ENCODE assay signal across 1 cellular context in the genomic region with DNA sequence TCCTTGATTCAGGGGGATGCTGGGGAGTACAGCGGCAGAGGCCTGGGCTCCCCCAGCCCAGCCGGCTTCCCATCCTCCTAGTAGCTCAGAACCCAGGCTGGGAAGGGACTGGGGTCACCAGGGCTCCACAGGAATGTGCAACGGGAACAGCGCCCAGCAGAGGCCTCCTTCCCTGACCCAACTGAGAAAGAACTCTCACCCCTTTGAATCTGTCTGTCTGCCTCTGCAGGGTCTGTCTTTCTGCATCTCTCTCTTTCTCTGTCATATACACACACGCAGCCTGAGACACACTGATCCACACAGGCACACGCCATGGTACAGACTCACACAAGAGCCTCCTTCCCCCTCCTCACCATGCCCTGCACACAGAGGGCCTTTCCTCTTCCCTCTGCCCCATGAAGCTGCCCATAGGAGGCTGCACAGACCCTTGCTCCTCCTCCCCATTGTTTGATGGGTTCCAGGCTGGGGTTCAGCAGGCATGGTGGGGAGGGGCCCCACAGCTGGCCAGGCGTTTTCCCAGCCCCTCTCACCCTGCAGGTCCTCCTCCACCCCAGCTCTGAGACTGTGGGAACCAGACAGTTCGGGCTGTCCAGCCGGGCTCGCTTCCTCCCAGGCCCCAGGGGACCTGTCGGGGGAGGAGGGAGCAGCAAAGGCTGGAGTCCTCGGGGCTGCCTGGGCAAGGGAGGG.
TF ChIP-seq lines count a peak whose summit lies in the region.

No MANE protein-coding gene starts in this region.

TF ChIP-seq in endothelial cell of umbilical vein, 7 proteins besides CTCF, POLR2A, EP300 and RAD21:
- TF ChIP-seq, protein P1, sequence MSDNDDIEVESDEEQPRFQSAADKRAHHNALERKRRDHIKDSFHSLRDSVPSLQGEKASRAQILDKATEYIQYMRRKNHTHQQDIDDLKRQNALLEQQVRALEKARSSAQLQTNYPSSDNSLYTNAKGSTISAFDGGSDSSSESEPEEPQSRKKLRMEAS (IDR thresholded peaks at IDR 0.05; ENCODE audit: insufficient read depth, insufficient read length), result no peak
- TF ChIP-seq POLR2AphosphoS5 (IDR thresholded peaks at IDR 0.05; ENCODE audit: insufficient read depth, low read depth, low read length), result no peak
- TF ChIP-seq GATA2 (IDR thresholded peaks at IDR 0.05; ENCODE audit: insufficient read depth, insufficient read length, low read depth, low read length), result no peak
- no peak for TF ChIP-seq EZH2 (IDR thresholded peaks at IDR 0.05; ENCODE audit: borderline replicate concordance, low read depth, low read length, severe bottlenecking)
- TF ChIP-seq JUN (IDR thresholded peaks at IDR 0.05; ENCODE audit: borderline replicate concordance, insufficient read depth, insufficient read length, low read depth), result no peak
- TF ChIP-seq MYC (IDR thresholded peaks at IDR 0.05; ENCODE audit: low read depth, low read length), result no peak
- no peak for TF ChIP-seq FOS (IDR thresholded peaks at IDR 0.05; ENCODE audit: borderline replicate concordance, insufficient read depth, low read length)
